In genomic region chr13:23871616-23872220, GRCh38 we compare ENCODE assay signal across 9 cellular contexts. TPM values are rescaled to one million over a fixed set of nuclear protein-coding genes. Genes with fewer than 3 reads are reported as not detected.
DNase-seq lines count a peak whose midpoint lies in the region; FAIRE-seq and TF ChIP-seq lines count a peak whose summit lies in the region.
"Had no signal": no experiment of that assay in that cellular context is flagged by ENCODE, and none has a peak within 500 bp of the region (broad histone marks: within the 10 kb centered on the region; RNA-seq: fewer than 3 reads in every experiment).

No MANE protein-coding gene starts in this region.

- DNase-seq in AG20443 (ENCODE audit: low spot score) (peak; percentile 60), GM23248 (peak; percentile 55), SK-N-SH (peak; percentile 46), frontal cortex (ENCODE audit: low spot score in 2 of 2) (peak; percentile 22 to 40), smooth muscle cell (lab: John Stamatoyannopoulos, UW; ENCODE audit: unreplicated experiment) (no peak), T-helper 1 cell (no peak)
- no peak for DNase-seq in activated T-cell treated with anti-CD3 and anti-CD28 coated beads, Interleukin-2, amount 50 U/mL, for 48 hours
- no peak for DNase-seq in effector CD4-positive, alpha-beta T cell

- no peaks in the 10 kb centered on the region for H4K20me1 ChIP-seq in GM23248 (ENCODE audit: insufficient read depth)
- H4K20me1 ChIP-seq in SK-N-SH (ENCODE audit: insufficient read depth) = no peaks in the 10 kb centered on the region
- no peaks in the 10 kb centered on the region for H4K20me1 ChIP-seq in smooth muscle cell (ENCODE audit: low read depth)

- peak; percentile 70 for TF ChIP-seq CTCF in SK-N-SH (IDR thresholded peaks at IDR 0.05)
- peak; percentile 68 for TF ChIP-seq CTCF in smooth muscle cell (IDR thresholded peaks at IDR 0.05; ENCODE audit: borderline replicate concordance, insufficient read depth, poor library complexity, severe bottlenecking)

- TF ChIP-seq EP300 in SK-N-SH (IDR thresholded peaks at IDR 0.05; ENCODE audit: borderline replicate concordance in 1 of 2, low read depth in 1 of 2, low read length in 1 of 2) = no peak

- FAIRE-seq in frontal cortex (lab: Jason Lieb, UNC) = peak; percentile 96

- no peaks in the 10 kb centered on the region for H3K9me2 ChIP-seq in GM23248 (ENCODE audit: insufficient read depth)
- no peaks in the 10 kb centered on the region for H3K9me2 ChIP-seq in SK-N-SH

- H3K27ac ChIP-seq in GM23248 = no peak overlapping the region
- 0 out of 4 replicates have a peak overlapping the region, but pooled peaks of 1 of the 2 experiments have one; percentile 11 for H3K27ac ChIP-seq in SK-N-SH (ENCODE audit: low read depth in 2 of 2, low read length in 1 of 2)
- no peak overlapping the region for H3K27ac ChIP-seq in smooth muscle cell (ENCODE audit: low read depth)

- H3F3A ChIP-seq in GM23248 (ENCODE audit: insufficient read depth) = peaks cover 11% of the 10 kb centered on the region; the same call in 1 of the 2 replicates
- H3F3A ChIP-seq in SK-N-SH (replicated peaks; ENCODE audit: insufficient read depth) = peaks cover 13% of the 10 kb centered on the region
- peaks cover 5% of the 10 kb centered on the region for H3F3A ChIP-seq in smooth muscle cell (ENCODE audit: low read depth)

- peaks cover 20% of the 10 kb centered on the region for H3K4me1 ChIP-seq in GM23248 (ENCODE audit: insufficient read depth)
- H3K4me1 ChIP-seq in SK-N-SH (ENCODE audit: control insufficient read depth in 1 of 2, insufficient read depth in 2 of 2, low read depth in 1 of 2, low read length in 1 of 2) = peaks cover 2 to 6% of the 10 kb centered on the region in 2 experiments; a peak in 1 of 4 replicates
- peaks cover 5% of the 10 kb centered on the region for H3K4me1 ChIP-seq in smooth muscle cell (ENCODE audit: low read depth)
- H3K4me1 ChIP-seq: HAP-1 had no signal

- H3K4me3 ChIP-seq in GM23248 = no peak overlapping the region
- no peak overlapping the region for H3K4me3 ChIP-seq in SK-N-SH (ENCODE audit: low read depth in 2 of 2, low read length in 1 of 2)
- H3K4me3 ChIP-seq in smooth muscle cell = no peak overlapping the region
- H3K4me3 ChIP-seq: HAP-1 had no signal

- CTCF ChIA-PET in SK-N-SH (lab: Yijun Ruan, JAX) = interaction anchor here (1.0 to 2.1 kb wide), 5 partner anchors 9 to 405 kb away, joined by 3 to 19 read pairs (median 3); partner anchors contain the start of gene MIPEP

- H3K4me2 ChIP-seq in GM23248 (ENCODE audit: unreplicated experiment) (no peak overlapping the region), SK-N-SH (no peak overlapping the region), smooth muscle cell (no peak overlapping the region)

- no peaks in the 10 kb centered on the region for H3K36me3 ChIP-seq in GM23248 (ENCODE audit: low read depth)
- H3K36me3 ChIP-seq in SK-N-SH (replicated peaks in 1 of 2; ENCODE audit: control insufficient read depth in 1 of 2, insufficient read depth in 2 of 2, low read length in 1 of 2) = peaks cover 0 to 7% of the 10 kb centered on the region in 2 experiments
- H3K36me3 ChIP-seq in smooth muscle cell (ENCODE audit: low read depth) = no peaks in the 10 kb centered on the region
- H3K36me3 ChIP-seq: HAP-1 had no signal

- no peak overlapping the region for H2AFZ ChIP-seq in GM23248
- H2AFZ ChIP-seq in SK-N-SH (ENCODE audit: low read depth) = no peak overlapping the region
- no peak overlapping the region for H2AFZ ChIP-seq in smooth muscle cell (ENCODE audit: low read depth)

- WGBS in GM23248 (ENCODE audit: low coverage in 1 of 2, low lambda C conversion rate in 2 of 2, missing lambda C conversion rate in 2 of 2), 2 experiments = 89 to 94% methylated on average over 2 of the region's 2 CpGs
- WGBS in SK-N-SH (ENCODE audit: low lambda C conversion rate) = 70% methylated on average over 2 of the region's 2 CpGs
- 97% methylated on average over 2 of the region's 2 CpGs for WGBS in smooth muscle cell (ENCODE audit: low lambda C conversion rate)

- TF ChIP-seq RAD21 in SK-N-SH (IDR thresholded peaks at IDR 0.05; ENCODE audit: low read length) = peak; percentile 84

- in situ Hi-C loops in GM23248 (cut with MboI) = loop anchor here (10.0 kb wide), 1 partner anchor 407 kb away; no protein-coding TSS in a partner anchor

- H3K9me3 ChIP-seq in GM23248 (ENCODE audit: low read depth) (no peaks in the 10 kb centered on the region), SK-N-SH (no peaks in the 10 kb centered on the region), smooth muscle cell (replicated peaks; ENCODE audit: low read depth) (no peaks in the 10 kb centered on the region)
- H3K9me3 ChIP-seq: HAP-1 had no signal

- H3K79me2 ChIP-seq in GM23248 (ENCODE audit: insufficient read depth) (no peaks in the 10 kb centered on the region), SK-N-SH (ENCODE audit: insufficient read depth) (no peaks in the 10 kb centered on the region), smooth muscle cell (ENCODE audit: low read depth) (no peaks in the 10 kb centered on the region)

- POLR2A ChIA-PET in SK-N-SH (lab: Yijun Ruan, JAX) = no interaction called here

- H3K27me3 ChIP-seq in GM23248 (replicated peaks; ENCODE audit: insufficient read depth) (no peaks in the 10 kb centered on the region), SK-N-SH (ENCODE audit: insufficient read depth) (no peaks in the 10 kb centered on the region), smooth muscle cell (ENCODE audit: low read depth) (no peaks in the 10 kb centered on the region)

- no peak overlapping the region for H3K9ac ChIP-seq in GM23248
- H3K9ac ChIP-seq in SK-N-SH = no peak overlapping the region
- H3K9ac ChIP-seq in smooth muscle cell (ENCODE audit: low read depth) = no peak overlapping the region

TF ChIP-seq in SK-N-SH, 30 proteins besides CTCF, POLR2A, EP300 and RAD21:
- TF ChIP-seq MEF2A (IDR thresholded peaks at IDR 0.05; ENCODE audit: borderline replicate concordance, low read depth) = no peak
- TF ChIP-seq USF2 (IDR thresholded peaks at IDR 0.05; ENCODE audit: borderline replicate concordance, low read depth, low read length) = no peak
- TF ChIP-seq SMC3 (IDR thresholded peaks at IDR 0.05; ENCODE audit: low read depth, low read length) = peak; percentile 59

RNA-seq across cellular contexts. Expression of gene MIPEP, which starts 17.5 kb away (rescaled TPM):
- total RNA-seq in GM23248 (2014; rRNA removed; shearing (Covaris generic)) = 12.6 and 14.0 TPM in 2 replicates
- polyA plus RNA-seq in GM23248 (2016; fragmentation: Nextera tagmentation; extraction: Ambion mirVana) (19.6 TPM in 2 replicates), SK-N-SH (2012; rRNA removed) (10.4 and 12.7 TPM in 2 replicates), smooth muscle cell (15.7 and 19.2 TPM in 2 replicates)
- 13.0 and 16.1 TPM in 2 replicates for polyA plus RNA-seq in SK-N-SH (2012; cell fraction: cytosol; rRNA removed)
- polyA plus RNA-seq in SK-N-SH (2012; cell fraction: nucleus; rRNA removed) = 11.3 and 15.6 TPM in 2 replicates
- total RNA-seq in frontal cortex (32.6 TPM), smooth muscle cell (18.9 and 19.7 TPM in 2 replicates)

RNA-seq across cellular contexts. Expression of gene C1QTNF9B, which starts 25.6 kb away (rescaled TPM):
- not detected in 2 replicates for total RNA-seq in GM23248 (2014; rRNA removed; shearing (Covaris generic))
- polyA plus RNA-seq in GM23248 (2016; fragmentation: Nextera tagmentation; extraction: Ambion mirVana) (not detected in 2 replicates), SK-N-SH (2012; rRNA removed) (not detected in 2 replicates), smooth muscle cell (0.21 and 0.39 TPM in 2 replicates)
- polyA plus RNA-seq in SK-N-SH (2012; cell fraction: cytosol; rRNA removed) = not detected in 2 replicates
- polyA plus RNA-seq in SK-N-SH (2012; cell fraction: nucleus; rRNA removed) = 0.10 and 0.20 TPM in 2 replicates
- total RNA-seq in frontal cortex (0.41 TPM), smooth muscle cell (not detected in 2 replicates)

Comparison
In these comparisons a context has a peak if more than half of its experiments do, and no peak if none do; other contexts are left out.
1. DNase-seq: peak in AG20443 (single experiment), GM23248 (single experiment), SK-N-SH (single experiment) and frontal cortex (2 of 2); none in smooth muscle cell (single experiment), activated T-cell treated with anti-CD3 and anti-CD28 coated beads, Interleukin-2, amount 50 U/mL, for 48 hours (0 of 2), effector CD4-positive, alpha-beta T cell (single experiment) and T-helper 1 cell (0 of 5).